In the genomic region with DNA sequence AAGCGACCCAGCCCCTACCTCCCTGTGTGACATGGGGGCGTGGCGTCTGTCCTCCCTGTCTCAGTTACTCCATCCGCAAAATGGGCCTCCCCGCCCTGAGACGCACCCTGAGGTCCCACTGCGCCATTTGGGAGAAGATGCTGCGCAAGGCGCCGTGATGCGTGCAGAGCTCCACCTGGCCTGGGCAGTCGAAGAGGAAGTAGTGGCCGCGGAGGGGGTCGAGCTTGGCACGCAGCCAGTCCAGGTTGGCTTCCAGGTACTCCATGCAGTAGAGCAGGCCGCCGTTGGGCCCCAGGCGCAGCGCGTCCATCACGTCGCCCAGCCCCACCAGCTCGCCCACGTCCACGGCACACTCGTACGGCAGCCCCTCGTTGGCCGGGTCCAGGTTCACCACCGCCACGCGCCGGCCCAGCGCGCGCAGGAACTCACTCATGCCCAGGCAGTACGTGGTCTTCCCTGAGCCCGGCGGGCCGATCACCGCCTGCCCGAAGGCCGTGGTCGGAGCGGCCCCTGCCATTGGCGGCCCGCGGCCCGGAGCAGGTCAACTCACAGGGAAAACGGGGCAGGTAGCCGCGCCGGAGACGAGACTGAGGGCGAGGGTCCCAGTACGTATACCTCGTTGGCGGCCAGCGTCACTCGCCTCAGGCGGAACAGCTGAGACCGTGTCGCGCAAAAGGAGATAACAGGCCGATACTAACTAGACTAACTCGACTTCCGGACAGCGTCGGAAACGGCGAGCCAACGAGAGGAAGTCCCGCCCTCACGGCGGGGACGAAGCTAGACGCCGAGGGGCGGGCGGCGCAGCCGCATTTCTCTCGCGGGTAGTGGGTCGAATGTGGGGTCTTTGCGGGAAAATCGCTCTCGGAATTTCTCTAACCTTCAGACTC, we compare ENCODE assay signal across 8 cellular contexts. TPM values are rescaled to one million over a fixed set of nuclear protein-coding genes. Genes with fewer than 3 reads are reported as not detected.
DNase-seq lines count a peak whose midpoint lies in the region; ATAC-seq and TF ChIP-seq lines count a peak whose summit lies in the region.

A gene (minus strand): TSS at position 704 of the 887 bp plus-strand sequence. CDS start 187 bp downstream, at position 517.

- H3K36me3 Mint-ChIP-seq in activated CD8-positive, alpha-beta T cell treated with anti-CD3 and anti-CD28 coated beads for 36 hours (ENCODE audit: low read depth) = peaks cover 55% of the 10 kb centered on the region

- H3K27ac ChIP-seq in lower lobe of right lung = peak within 1 kb of the TSS; percentile 89

- peak within 1 kb of the TSS; percentile 76 for H3K4me3 ChIP-seq in BE2C (ENCODE audit: low read depth, low read length)
- peak within 1 kb of the TSS; percentile 85 for H3K4me3 ChIP-seq in lower lobe of right lung

- H3K36me3 ChIP-seq in BE2C (peaks cover 17% of the 10 kb centered on the region), lower lobe of right lung (peaks cover 73% of the 10 kb centered on the region)

- H3K4me1 Mint-ChIP-seq in activated CD8-positive, alpha-beta T cell treated with anti-CD3 and anti-CD28 coated beads for 36 hours (ENCODE audit: low read depth) = peaks cover 29% of the 10 kb centered on the region

- no peaks in the 10 kb centered on the region for H3K9me3 Mint-ChIP-seq in activated CD8-positive, alpha-beta T cell treated with anti-CD3 and anti-CD28 coated beads for 36 hours

- ATAC-seq in HG03378 (IDR thresholded peaks at IDR 0.05; ENCODE audit: unreplicated experiment) (peak; percentile 61), lower lobe of right lung (peak; percentile 94 to 98)
- ATAC-seq in activated CD8-positive, alpha-beta T cell treated with anti-CD3 and anti-CD28 coated beads for 36 hours = peak; percentile 97

- CTCF ChIA-PET in activated CD8-positive, alpha-beta T cell treated with anti-CD3 and anti-CD28 coated beads for 36 hours (lab: Charles Lee) = interaction anchor here (0.9 to 4.6 kb wide), 10 partner anchors 8 to 101 kb away, joined by 3 to 19 read pairs (median 4); a partner anchor contains a TSS

- DNase-seq in BE2C (peak; percentile 74), NCI-H748 treated with DMSO at 0.1 percent for 48 hours (lab: John Stamatoyannopoulos, UW) (peak; percentile 26), ecto neural progenitor cell (ENCODE audit: low spot score) (peak; percentile 83), lower lobe of right lung (peak; percentile 88)
- DNase-seq in activated CD8-positive, alpha-beta T cell treated with anti-CD3 and anti-CD28 coated beads for 36 hours = peak; percentile 85
- peak; percentile 20 to 67 (median 54) for DNase-seq in stimulated activated CD4-positive, alpha-beta T cell treated with anti-CD3 and anti-CD28 coated beads, TNF-alpha, amount 100 ng/mL, for 1 hour (ENCODE audit: low read depth in 3 of 3, low spot score in 1 of 3)

- H3K9me3 ChIP-seq in BE2C (no peaks in the 10 kb centered on the region), lower lobe of right lung (no peaks in the 10 kb centered on the region)

- H3K4me1 ChIP-seq in BE2C (no peaks in the 10 kb centered on the region), lower lobe of right lung (peaks cover 21% of the 10 kb centered on the region)

- POLR2A ChIA-PET in activated CD8-positive, alpha-beta T cell treated with anti-CD3 and anti-CD28 coated beads for 36 hours (lab: Charles Lee) = interaction anchor here (0.8 to 7.1 kb wide), 11 partner anchors 8 to 101 kb away, joined by 3 to 91 read pairs (median 4); a partner anchor contains a TSS

- intact Hi-C loops in activated CD8-positive, alpha-beta T cell treated with anti-CD3 and anti-CD28 coated beads for 36 hours (cut with micrococcal nuclease) = loop anchor here (5.0 kb wide), 1 partner anchor 38 kb away; no protein-coding TSS in a partner anchor
- intact Hi-C loops in lower lobe of right lung (cut with DNase I) = no loop called here

- TF ChIP-seq CTCF in BE2C (IDR thresholded peaks at IDR 0.05; ENCODE audit: low read depth, low read length) (no peak), lower lobe of right lung (IDR thresholded peaks at IDR 0.05) (no peak)
- no peak for TF ChIP-seq CTCF in activated CD8-positive, alpha-beta T cell treated with anti-CD3 and anti-CD28 coated beads for 36 hours (IDR thresholded peaks at IDR 0.05)

- peak within 1 kb of the TSS; percentile 97 for H3K4me3 Mint-ChIP-seq in activated CD8-positive, alpha-beta T cell treated with anti-CD3 and anti-CD28 coated beads for 36 hours

- peak; percentile 88 for TF ChIP-seq POLR2A in GM19099 (IDR thresholded peaks at IDR 0.05; ENCODE audit: extremely low read depth, insufficient read length, low read depth)

- peak within 1 kb of the TSS; percentile 94 for H3K27ac Mint-ChIP-seq in activated CD8-positive, alpha-beta T cell treated with anti-CD3 and anti-CD28 coated beads for 36 hours

- H3K27me3 ChIP-seq in BE2C = no peaks in the 10 kb centered on the region
- H3K27me3 ChIP-seq in lower lobe of right lung (ENCODE audit: low read depth) = no peaks in the 10 kb centered on the region

- H3K27me3 Mint-ChIP-seq in activated CD8-positive, alpha-beta T cell treated with anti-CD3 and anti-CD28 coated beads for 36 hours = no peaks in the 10 kb centered on the region

RNA-seq across cellular contexts. Expression of the gene that starts here (rescaled TPM):
- polyA plus RNA-seq in BE2C (2012; ENCODE audit: insufficient read depth, insufficient read length, low read depth) = 22.0 TPM
- total RNA-seq in activated CD8-positive, alpha-beta T cell treated with anti-CD3 and anti-CD28 coated beads for 36 hours = 10 to 100 TPM; 45.9 to 47.9 TPM
- 25.9 TPM for total RNA-seq in lower lobe of right lung

Comparison
In these comparisons a context has a peak if more than half of its experiments do, and no peak if none do; other contexts are left out.
1. Peak in every context shown above with its lines: DNase-seq, ATAC-seq, H3K4me3 ChIP-seq and H3K27ac ChIP-seq.
2. DNase-seq: peak in every context shown above with its lines; median percentile 88 in lower lobe of right lung; 85 in activated CD8-positive, alpha-beta T cell treated with anti-CD3 and anti-CD28 coated beads for 36 hours; 83 in ecto neural progenitor cell; 74 in BE2C; 54 in stimulated activated CD4-positive, alpha-beta T cell treated with anti-CD3 and anti-CD28 coated beads, TNF-alpha, amount 100 ng/mL, for 1 hour; 26 in NCI-H748 treated with DMSO at 0.1 percent for 48 hours.